ENCODE assay signal across 20 cellular contexts in the genomic region with DNA sequence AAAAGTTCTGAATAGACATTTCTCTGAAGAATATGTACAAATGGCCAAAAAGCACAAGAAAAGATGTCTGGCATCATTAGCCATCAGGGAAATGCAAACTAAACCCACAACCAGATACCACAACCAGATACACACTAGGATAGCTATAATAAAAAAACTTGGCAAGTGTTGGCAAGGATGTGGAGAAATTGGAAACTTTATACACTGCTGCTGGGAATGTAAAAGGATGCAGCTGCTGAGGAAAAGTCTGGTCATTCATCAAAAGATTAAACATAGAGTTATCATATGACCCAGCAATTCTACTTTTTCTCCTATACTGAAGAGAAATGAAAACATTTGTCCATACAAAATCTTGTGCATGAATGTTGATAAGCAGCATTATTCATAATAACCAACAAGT.
"Had no signal": no experiment of that assay in that cellular context is flagged by ENCODE, and none has a peak within 500 bp of the region (broad histone marks: within the 10 kb centered on the region; RNA-seq: fewer than 3 reads in every experiment).

No MANE protein-coding gene starts in this region.

- H3K27me3 ChIP-seq: gastroesophageal sphincter, pancreas, right lobe of liver, transverse colon had no signal

- ATAC-seq: esophagus mucosa; gastroesophageal sphincter; left lobe of liver; natural killer cell treated with Interleukin-12 subunit alpha and Interleukin-12 subunit beta and Interleukin-15 and Interleukin-18, amount 100 ng/mL, for 72 hours; pancreas; stimulated activated memory B cell treated with anti-CD40 and anti-IgM and Interleukin-4, amounts not matched to agents 10 μg/mL and 1 μg/mL and 100 μg/mL, for 72 hours; stimulated activated naive CD8-positive, alpha-beta T cell treated with anti-CD3 and anti-CD28 coated beads, Interleukin-15, amount 100 ng/mL, for 72 hours had no signal

- H3K36me3 ChIP-seq: gastroesophageal sphincter, pancreas, right lobe of liver, thoracic aorta, transverse colon had no signal

- H3K4me1 ChIP-seq: gastroesophageal sphincter, pancreas, right lobe of liver, transverse colon had no signal

- H3K4me3 ChIP-seq: gastroesophageal sphincter, pancreas, right lobe of liver, thoracic aorta, transverse colon had no signal

- DNase-seq: cerebellar nuclear complex; effector CD4-positive, alpha-beta T cell; endodermal cell; foreskin fibroblast; glutamatergic neuron; islet precursor cell; occipital lobe; pancreas; retina; right lobe of liver; stimulated activated CD4-positive, alpha-beta T cell treated with anti-CD3 and anti-CD28 coated beads, Interleukin-1b, Interleukin-23, amount 100 ng/mL, for 48 hours; stimulated activated CD4-positive, alpha-beta T cell treated with anti-CD3 and anti-CD28 coated beads, Interleukin-4, amount 100 ng/mL, for 24 hours; stimulated activated naive CD8-positive, alpha-beta T cell treated with anti-CD3 and anti-CD28 coated beads, Interleukin-15, amount 100 ng/mL, for 72 hours; transverse colon had no signal

- H3K9me3 ChIP-seq: gastroesophageal sphincter, pancreas, right lobe of liver, thoracic aorta, transverse colon had no signal

- H3K27ac ChIP-seq: gastroesophageal sphincter, pancreas, right lobe of liver, thoracic aorta, transverse colon had no signal
